Comparison of ENCODE assay signal across 24 cellular contexts in genomic region chr12:21776242-21776641, GRCh38. TPM values are rescaled to one million over a fixed set of nuclear protein-coding genes. Genes with fewer than 3 reads are reported as not detected.
DNase-seq lines count a peak whose midpoint lies in the region; ATAC-seq lines count a peak whose summit lies in the region.
"Had no signal": no experiment of that assay in that cellular context is flagged by ENCODE, and none has a peak within 500 bp of the region (broad histone marks: within the 10 kb centered on the region; RNA-seq: fewer than 3 reads in every experiment).

No MANE protein-coding gene starts in this region.

- H3K4me1 ChIP-seq in neuron (ENCODE audit: insufficient read depth, low read length) = peaks cover 44% of the 10 kb centered on the region
- no peaks in the 10 kb centered on the region; the same call in 1 of the 2 replicates for H3K4me1 ChIP-seq in HAP-1

- H3K36me3 ChIP-seq in neuron (ENCODE audit: insufficient read depth, low read length) (no peaks in the 10 kb centered on the region), HAP-1 (replicated peaks) (no peaks in the 10 kb centered on the region)
- H3K36me3 ChIP-seq: thoracic aorta had no signal

- H3K9me3 ChIP-seq in neuron (ENCODE audit: low read length) = no peaks in the 10 kb centered on the region
- H3K9me3 ChIP-seq in HAP-1 = no peaks in the 10 kb centered on the region
- H3K9me3 ChIP-seq: thoracic aorta had no signal

- H3K27me3 ChIP-seq in neuron (ENCODE audit: insufficient read depth, low read length) = no peaks in the 10 kb centered on the region
- H3K27me3 ChIP-seq in HAP-1 (ENCODE audit: low read depth) = peaks cover 31% of the 10 kb centered on the region

- in situ Hi-C loops in HAP-1 (cut with MboI; ENCODE audit: low sequenced_read_pairs) = no loop called here

- H3K4me3 ChIP-seq in neuron (ENCODE audit: low read length) = no peak overlapping the region
- no peak overlapping the region for H3K4me3 ChIP-seq in HAP-1
- H3K4me3 ChIP-seq: GM12878 had no signal

- intact Hi-C loops in Right ventricle myocardium inferior (cut with DNase I) = loop anchor here (5.0 kb wide), 1 partner anchor 41 kb away; no protein-coding TSS in a partner anchor
- intact Hi-C loops in cardiac septum (cut with DNase I) = loop anchor here (5.0 kb wide), 1 partner anchor 56 kb away; no protein-coding TSS in a partner anchor
- intact Hi-C loops in left ventricle myocardium superior (cut with micrococcal nuclease) = no loop called here

- peak overlapping the region; percentile 68 for H2AFZ ChIP-seq in neuron (ENCODE audit: low read depth, low read length)

- DNase-seq in Right ventricle myocardium inferior (ENCODE audit: missing footprints) (no peak), cardiac septum (ENCODE audit: low spot score) (no peak), left ventricle myocardium superior (peak; percentile 53), inferior parietal cortex (ENCODE audit: extremely low spot score) (no peak), HAP-1 (ENCODE audit: low spot score in 2 of 2) (no peak), amygdala (lab: John Stamatoyannopoulos, UW) (no peak)
- DNase-seq: 8988T; activated CD4-positive, alpha-beta T cell treated with anti-CD3 and anti-CD28 coated beads, Interleukin-2, amount 50 U/mL, for 1 hour; activated naive CD4-positive, alpha-beta T cell; caudate nucleus; DMS79; foreskin fibroblast; Karpas-422; kidney; MV-4-11; natural killer cell; NCI-H1694; NCI-H69 had no signal

- peak; percentile 24 for ATAC-seq in Right ventricle myocardium inferior
- peak; percentile 32 for ATAC-seq in left ventricle myocardium superior
- no peak for ATAC-seq in HG03460 (IDR thresholded peaks at IDR 0.05; ENCODE audit: unreplicated experiment)
- ATAC-seq: GM12878, natural killer cell, SK-N-SH treated with all-trans-retinoic acid at 6 μM for 48 hours had no signal

RNA-seq across cellular contexts. Expression of gene KCNJ8, which starts 1.7 kb away (rescaled TPM):
- total RNA-seq in Right ventricle myocardium inferior (57.0 TPM), cardiac septum (38.0 TPM), left ventricle myocardium superior (55.5 TPM)
- total RNA-seq: dermis microvascular lymphatic vessel endothelial cell, GM12878, natural killer cell had no signal
